Comparison of ENCODE assay signal across 37 cellular contexts in the genomic region with DNA sequence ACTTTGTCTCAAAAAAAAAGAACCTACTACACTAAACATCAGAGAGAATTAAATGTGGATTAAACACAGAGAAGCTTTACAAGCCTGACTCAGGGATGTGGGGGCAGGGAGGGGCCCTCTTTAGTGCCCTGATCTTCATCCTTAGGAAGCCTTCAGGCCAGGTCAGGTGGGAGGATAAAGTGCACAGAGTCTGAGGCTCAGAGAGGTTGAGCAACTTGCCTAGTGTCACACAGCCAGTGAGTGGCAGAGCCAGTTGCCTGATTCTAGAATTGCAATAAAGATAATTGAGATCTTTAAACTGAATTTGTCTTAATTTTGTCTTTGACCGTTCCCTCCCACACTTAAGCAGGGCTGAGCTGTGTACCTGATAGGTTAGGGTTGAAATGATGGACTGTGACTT. TPM values are rescaled to one million over a fixed set of nuclear protein-coding genes. Genes with fewer than 3 reads are reported as not detected.
"Had no signal": no experiment of that assay in that cellular context is flagged by ENCODE, and none has a peak within 500 bp of the region (broad histone marks: within the 10 kb centered on the region; RNA-seq: fewer than 3 reads in every experiment).

No MANE protein-coding gene starts in this region.

- H3K9me3 ChIP-seq: esophagus squamous epithelium, gastroesophageal sphincter, heart right ventricle had no signal

- H3K27ac ChIP-seq: brain microvascular endothelial cell, esophagus squamous epithelium, gastroesophageal sphincter, heart right ventricle, WERI-Rb-1 had no signal

- H3K4me3 ChIP-seq: esophagus squamous epithelium, gastroesophageal sphincter, heart right ventricle had no signal

- ATAC-seq: activated CD4-positive, CD25-positive, alpha-beta regulatory T cell treated with anti-CD3 and anti-CD28 coated beads, Interleukin-2, amount 50 U/mL, for 24 hours; activated CD8-positive, alpha-beta T cell treated with anti-CD3 and anti-CD28 coated beads for 36 hours; activated T-cell treated with anti-CD3 and anti-CD28 coated beads, Interleukin-2, amount 50 U/mL, for 4 hours; activated T-helper 17 cell treated with anti-CD3 and anti-CD28 coated beads, Interleukin-2, amount 50 U/mL, for 72 hours; effector memory CD8-positive, alpha-beta T cell; gastroesophageal sphincter; heart right ventricle; T-helper 17 cell had no signal

- H3K4me1 Mint-ChIP-seq: activated B cell treated with CpG ODN at 0.5 μM for 24 hours; activated T-helper 17 cell treated with anti-CD3 and anti-CD28 coated beads, Interleukin-2, amount 50 U/mL, for 72 hours; T-helper 17 cell had no signal

- H3K9me3 Mint-ChIP-seq: activated B cell treated with CpG ODN at 0.5 μM for 24 hours; activated CD8-positive, alpha-beta T cell treated with anti-CD3 and anti-CD28 coated beads for 36 hours; activated T-cell treated with anti-CD3 and anti-CD28 coated beads, Interleukin-2, amount 50 U/mL, for 4 hours; activated T-helper 17 cell treated with anti-CD3 and anti-CD28 coated beads, Interleukin-2, amount 50 U/mL, for 72 hours; central memory CD8-positive, alpha-beta T cell; effector memory CD8-positive, alpha-beta T cell; T-helper 2 cell treated with Interferon-gamma antibody and Interleukin-4, amounts not matched to agents 5 μg/mL and 100 μg/mL, for 36 hours had no signal

- H3K27ac Mint-ChIP-seq: activated B cell treated with CpG ODN at 0.5 μM for 24 hours; activated CD8-positive, alpha-beta T cell treated with anti-CD3 and anti-CD28 coated beads for 36 hours; activated naive CD8-positive, alpha-beta T cell; activated T-helper 17 cell treated with anti-CD3 and anti-CD28 coated beads, Interleukin-2, amount 50 U/mL, for 72 hours; effector memory CD8-positive, alpha-beta T cell; T-helper 17 cell; T-helper 2 cell treated with Interferon-gamma antibody and Interleukin-4, amounts not matched to agents 5 μg/mL and 100 μg/mL, for 36 hours had no signal

- DNase-seq: activated B cell treated with CpG ODN at 0.5 μM for 24 hours; activated CD4-positive, alpha-beta T cell treated with anti-CD3 and anti-CD28 coated beads for 48 hours; activated CD4-positive, alpha-beta T cell treated with anti-CD3 and anti-CD28 coated beads, Interleukin-2, amount 50 U/mL, for 1 hour; activated CD4-positive, alpha-beta T cell treated with anti-CD3 and anti-CD28 coated beads, Interleukin-2, amount 50 U/mL, for 48 hours; activated CD8-positive, alpha-beta memory T cell treated with anti-CD3 and anti-CD28 coated beads for 24 hours; activated CD8-positive, alpha-beta T cell treated with anti-CD3 and anti-CD28 coated beads for 36 hours; activated effector memory CD4-positive, alpha-beta T cell treated with Interleukin-2 at 50 U/mL for 16 hours; activated gamma-delta T cell treated with Interleukin-2 at 50 U/mL for 16 hours; activated naive CD4-positive, alpha-beta T cell treated with anti-CD3 and anti-CD28 coated beads, Interleukin-2, amount 50 U/mL, for 16 hours; activated naive CD4-positive, alpha-beta T cell treated with Interleukin-2 at 50 U/mL for 16 hours; activated T-cell treated with anti-CD3 and anti-CD28 coated beads, Interleukin-2, amount 50 U/mL, for 4 hours; amniotic stem cell; anterior cingulate cortex; brain microvascular endothelial cell; cortex of kidney; dermis blood vessel endothelial cell; effector CD4-positive, alpha-beta T cell; effector memory CD8-positive, alpha-beta T cell; erythroblast; esophagus squamous epithelium; foreskin melanocyte; heart right ventricle; T-helper 1 cell; T-helper 17 cell; T1000; WERI-Rb-1 had no signal

- H3K36me3 ChIP-seq: brain microvascular endothelial cell, esophagus squamous epithelium, gastroesophageal sphincter, heart right ventricle, WERI-Rb-1 had no signal

- H3K4me3 Mint-ChIP-seq: activated B cell treated with CpG ODN at 0.5 μM for 24 hours; activated CD8-positive, alpha-beta T cell treated with anti-CD3 and anti-CD28 coated beads for 36 hours; activated naive CD8-positive, alpha-beta T cell; activated T-cell treated with anti-CD3 and anti-CD28 coated beads, Interleukin-2, amount 50 U/mL, for 4 hours; activated T-helper 17 cell treated with anti-CD3 and anti-CD28 coated beads, Interleukin-2, amount 50 U/mL, for 72 hours; central memory CD8-positive, alpha-beta T cell; effector memory CD8-positive, alpha-beta T cell; T-helper 17 cell; T-helper 2 cell treated with Interferon-gamma antibody and Interleukin-4, amounts not matched to agents 5 μg/mL and 100 μg/mL, for 36 hours had no signal

- FAIRE-seq: astrocyte, bronchial epithelial cell, colon had no signal

RNA-seq across cellular contexts. Expression of gene SEC14L6, which starts 7.2 kb away (rescaled TPM):
- total RNA-seq: activated B cell treated with CpG ODN at 0.5 μM for 24 hours; activated CD8-positive, alpha-beta T cell treated with anti-CD3 and anti-CD28 coated beads for 36 hours; activated T-cell treated with anti-CD3 and anti-CD28 coated beads, Interleukin-2, amount 50 U/mL, for 4 hours; activated T-helper 17 cell treated with anti-CD3 and anti-CD28 coated beads, Interleukin-2, amount 50 U/mL, for 72 hours; bronchial epithelial cell; fibroblast of villous mesenchyme; T-helper 17 cell had no signal
- polyA plus RNA-seq: heart right ventricle had no signal

RNA-seq across cellular contexts. Expression of gene SEC14L4, which starts 33.9 kb away (rescaled TPM):
- total RNA-seq: activated B cell treated with CpG ODN at 0.5 μM for 24 hours; activated CD8-positive, alpha-beta T cell treated with anti-CD3 and anti-CD28 coated beads for 36 hours; activated T-helper 17 cell treated with anti-CD3 and anti-CD28 coated beads, Interleukin-2, amount 50 U/mL, for 72 hours; astrocyte; bronchial epithelial cell; esophagus squamous epithelium; gastroesophageal sphincter; glomerular endothelial cell; T-helper 17 cell had no signal
- polyA plus RNA-seq: heart right ventricle had no signal

RNA-seq across cellular contexts. Expression of gene GAL3ST1, which starts 35.1 kb away (rescaled TPM):
- total RNA-seq: activated B cell treated with CpG ODN at 0.5 μM for 24 hours; activated CD8-positive, alpha-beta T cell treated with anti-CD3 and anti-CD28 coated beads for 36 hours; fibroblast of villous mesenchyme; glomerular endothelial cell; T-helper 17 cell had no signal
